Comparison of ENCODE assay signal across 1 cellular context in the genomic region with DNA sequence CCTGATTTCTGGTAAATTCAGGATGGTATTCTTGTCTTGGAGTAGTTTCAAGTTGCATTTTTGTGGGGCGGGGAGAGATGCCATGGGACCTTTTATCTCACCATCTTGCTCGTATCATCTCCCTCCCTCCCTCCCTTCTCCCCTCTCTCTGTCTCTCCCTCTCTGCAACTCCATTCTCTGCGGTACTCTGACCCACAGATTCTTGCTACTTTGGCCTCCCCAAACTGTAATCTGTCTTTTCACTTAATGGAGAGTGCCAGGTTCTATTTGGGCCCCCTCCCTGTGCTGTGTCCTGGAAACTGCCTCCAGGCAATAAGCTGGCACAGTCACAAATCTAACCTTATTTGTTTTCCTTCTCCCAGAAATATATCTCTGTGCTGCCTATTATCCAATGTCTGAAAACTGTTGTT.
TF ChIP-seq lines count a peak whose summit lies in the region.

No MANE protein-coding gene starts in this region.

TF ChIP-seq in GM23338, 12 proteins besides CTCF, POLR2A, EP300 and RAD21 (continued from another document):
- TF ChIP-seq, protein P1, sequence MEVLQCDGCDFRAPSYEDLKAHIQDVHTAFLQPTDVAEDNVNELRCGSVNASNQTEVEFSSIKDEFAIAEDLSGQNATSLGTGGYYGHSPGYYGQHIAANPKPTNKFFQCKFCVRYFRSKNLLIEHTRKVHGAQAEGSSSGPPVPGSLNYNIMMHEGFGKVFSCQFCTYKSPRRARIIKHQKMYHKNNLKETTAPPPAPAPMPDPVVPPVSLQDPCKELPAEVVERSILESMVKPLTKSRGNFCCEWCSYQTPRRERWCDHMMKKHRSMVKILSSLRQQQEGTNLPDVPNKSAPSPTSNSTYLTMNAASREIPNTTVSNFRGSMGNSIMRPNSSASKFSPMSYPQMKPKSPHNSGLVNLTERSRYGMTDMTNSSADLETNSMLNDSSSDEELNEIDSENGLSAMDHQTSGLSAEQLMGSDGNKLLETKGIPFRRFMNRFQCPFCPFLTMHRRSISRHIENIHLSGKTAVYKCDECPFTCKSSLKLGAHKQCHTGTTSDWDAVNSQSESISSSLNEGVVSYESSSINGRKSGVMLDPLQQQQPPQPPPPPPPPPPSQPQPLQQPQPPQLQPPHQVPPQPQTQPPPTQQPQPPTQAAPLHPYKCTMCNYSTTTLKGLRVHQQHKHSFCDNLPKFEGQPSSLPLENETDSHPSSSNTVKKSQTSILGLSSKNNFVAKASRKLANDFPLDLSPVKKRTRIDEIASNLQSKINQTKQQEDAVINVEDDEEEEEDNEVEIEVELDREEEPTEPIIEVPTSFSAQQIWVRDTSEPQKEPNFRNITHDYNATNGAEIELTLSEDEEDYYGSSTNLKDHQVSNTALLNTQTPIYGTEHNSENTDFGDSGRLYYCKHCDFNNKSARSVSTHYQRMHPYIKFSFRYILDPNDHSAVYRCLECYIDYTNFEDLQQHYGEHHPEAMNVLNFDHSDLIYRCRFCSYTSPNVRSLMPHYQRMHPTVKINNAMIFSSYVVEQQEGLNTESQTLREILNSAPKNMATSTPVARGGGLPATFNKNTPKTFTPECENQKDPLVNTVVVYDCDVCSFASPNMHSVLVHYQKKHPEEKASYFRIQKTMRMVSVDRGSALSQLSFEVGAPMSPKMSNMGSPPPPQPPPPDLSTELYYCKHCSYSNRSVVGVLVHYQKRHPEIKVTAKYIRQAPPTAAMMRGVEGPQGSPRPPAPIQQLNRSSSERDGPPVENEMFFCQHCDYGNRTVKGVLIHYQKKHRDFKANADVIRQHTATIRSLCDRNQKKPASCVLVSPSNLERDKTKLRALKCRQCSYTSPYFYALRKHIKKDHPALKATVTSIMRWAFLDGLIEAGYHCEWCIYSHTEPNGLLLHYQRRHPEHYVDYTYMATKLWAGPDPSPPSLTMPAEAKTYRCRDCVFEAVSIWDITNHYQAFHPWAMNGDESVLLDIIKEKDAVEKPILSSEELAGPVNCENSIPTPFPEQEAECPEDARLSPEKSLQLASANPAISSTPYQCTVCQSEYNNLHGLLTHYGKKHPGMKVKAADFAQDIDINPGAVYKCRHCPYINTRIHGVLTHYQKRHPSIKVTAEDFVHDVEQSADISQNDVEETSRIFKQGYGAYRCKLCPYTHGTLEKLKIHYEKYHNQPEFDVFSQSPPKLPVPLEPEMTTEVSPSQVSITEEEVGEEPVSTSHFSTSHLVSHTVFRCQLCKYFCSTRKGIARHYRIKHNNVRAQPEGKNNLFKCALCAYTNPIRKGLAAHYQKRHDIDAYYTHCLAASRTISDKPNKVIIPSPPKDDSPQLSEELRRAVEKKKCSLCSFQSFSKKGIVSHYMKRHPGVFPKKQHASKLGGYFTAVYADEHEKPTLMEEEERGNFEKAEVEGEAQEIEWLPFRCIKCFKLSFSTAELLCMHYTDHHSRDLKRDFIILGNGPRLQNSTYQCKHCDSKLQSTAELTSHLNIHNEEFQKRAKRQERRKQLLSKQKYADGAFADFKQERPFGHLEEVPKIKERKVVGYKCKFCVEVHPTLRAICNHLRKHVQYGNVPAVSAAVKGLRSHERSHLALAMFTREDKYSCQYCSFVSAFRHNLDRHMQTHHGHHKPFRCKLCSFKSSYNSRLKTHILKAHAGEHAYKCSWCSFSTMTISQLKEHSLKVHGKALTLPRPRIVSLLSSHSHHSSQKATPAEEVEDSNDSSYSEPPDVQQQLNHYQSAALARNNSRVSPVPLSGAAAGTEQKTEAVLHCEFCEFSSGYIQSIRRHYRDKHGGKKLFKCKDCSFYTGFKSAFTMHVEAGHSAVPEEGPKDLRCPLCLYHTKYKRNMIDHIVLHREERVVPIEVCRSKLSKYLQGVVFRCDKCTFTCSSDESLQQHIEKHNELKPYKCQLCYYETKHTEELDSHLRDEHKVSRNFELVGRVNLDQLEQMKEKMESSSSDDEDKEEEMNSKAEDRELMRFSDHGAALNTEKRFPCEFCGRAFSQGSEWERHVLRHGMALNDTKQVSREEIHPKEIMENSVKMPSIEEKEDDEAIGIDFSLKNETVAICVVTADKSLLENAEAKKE (CRISPR knock-in tag; IDR thresholded peaks at IDR 0.05) = no peak
- TF ChIP-seq EZH2phosphoT487 (IDR thresholded peaks at IDR 0.05; ENCODE audit: unreplicated experiment) = no peak
- TF ChIP-seq CREB1 (CRISPR knock-in tag; IDR thresholded peaks at IDR 0.05; ENCODE audit: low read depth) = no peak
- TF ChIP-seq STAT1 (IDR thresholded peaks at IDR 0.05; ENCODE audit: unreplicated experiment) = no peak
- TF ChIP-seq ZNF331 (CRISPR knock-in tag; IDR thresholded peaks at IDR 0.05; ENCODE audit: low read depth) = no peak
- TF ChIP-seq JUNB (IDR thresholded peaks at IDR 0.05; ENCODE audit: unreplicated experiment) = no peak
